ENCODE assay signal across 14 cellular contexts in genomic region chr10:113382691-113383090, GRCh38.
DNase-seq lines count a peak whose midpoint lies in the region; ATAC-seq, FAIRE-seq and TF ChIP-seq lines count a peak whose summit lies in the region.
"Had no signal": no experiment of that assay in that cellular context is flagged by ENCODE, and none has a peak within 500 bp of the region (broad histone marks: within the 10 kb centered on the region; RNA-seq: fewer than 3 reads in every experiment).

No MANE protein-coding gene starts in this region.

- H3K9me3 ChIP-seq in left lung (no peaks in the 10 kb centered on the region), suprapubic skin (no peaks in the 10 kb centered on the region)
- H3K9me3 ChIP-seq: SJCRH30 had no signal

- ATAC-seq in activated CD8-positive, alpha-beta T cell treated with anti-CD3 and anti-CD28 coated beads, Interleukin-2, amount 10 ng/mL, durations not matched to agents 7 days and 5 days = no peak
- ATAC-seq in activated CD8-positive, alpha-beta T cell treated with anti-CD3 and anti-CD28 coated beads for 36 hours = no peak
- ATAC-seq in T-cell (replicated peaks in 1 of 4) (no peak), left lung (no peak)

- H3K9me3 Mint-ChIP-seq in activated CD8-positive, alpha-beta T cell treated with anti-CD3 and anti-CD28 coated beads, Interleukin-2, amount 10 ng/mL, durations not matched to agents 7 days and 5 days (ENCODE audit: insufficient read depth) = no peaks in the 10 kb centered on the region
- H3K9me3 Mint-ChIP-seq in activated CD8-positive, alpha-beta T cell treated with anti-CD3 and anti-CD28 coated beads for 36 hours = no peaks in the 10 kb centered on the region
- H3K9me3 Mint-ChIP-seq in T-cell = no peaks in the 10 kb centered on the region

- no peak overlapping the region for H3K4me3 ChIP-seq in left lung
- H3K4me3 ChIP-seq in suprapubic skin = peak overlapping the region; percentile 34
- H3K4me3 ChIP-seq: SJCRH30 had no signal

- peaks cover 28% of the 10 kb centered on the region for H3K4me1 Mint-ChIP-seq in activated CD8-positive, alpha-beta T cell treated with anti-CD3 and anti-CD28 coated beads, Interleukin-2, amount 10 ng/mL, durations not matched to agents 7 days and 5 days (ENCODE audit: low read depth)
- H3K4me1 Mint-ChIP-seq in activated CD8-positive, alpha-beta T cell treated with anti-CD3 and anti-CD28 coated beads for 36 hours (ENCODE audit: low read depth) = peaks cover 23% of the 10 kb centered on the region
- H3K4me1 Mint-ChIP-seq in T-cell = peaks cover 28 to 34% (median 32%) of the 10 kb centered on the region in 3 donors

- no peak for TF ChIP-seq EP300 in suprapubic skin (IDR thresholded peaks at IDR 0.05)

- no peak for TF ChIP-seq POLR2A in suprapubic skin (IDR thresholded peaks at IDR 0.05)

- intact Hi-C loops in activated CD8-positive, alpha-beta T cell treated with anti-CD3 and anti-CD28 coated beads for 36 hours (cut with micrococcal nuclease) = loop anchor here (10.0 kb wide), 2 partner anchors 158 to 908 kb away; no protein-coding TSS in a partner anchor
- intact Hi-C loops in left lung (cut with DNase I) = loop anchor here in 1 of 2 donors (10.0 kb wide), 1 partner anchor 818 kb away; no protein-coding TSS in a partner anchor

- H3K27ac ChIP-seq in left lung = peak overlapping the region; percentile 62 to 74
- H3K27ac ChIP-seq in suprapubic skin = no peak overlapping the region
- H3K27ac ChIP-seq: SJCRH30, VCaP had no signal

- WGBS in suprapubic skin = 75% methylated on average over 3 of the region's 3 CpGs

- H3K27me3 ChIP-seq in left lung (no peaks in the 10 kb centered on the region), suprapubic skin (no peaks in the 10 kb centered on the region)
- H3K27me3 ChIP-seq: SJCRH30 had no signal

- peaks cover 4% of the 10 kb centered on the region for H3K36me3 Mint-ChIP-seq in activated CD8-positive, alpha-beta T cell treated with anti-CD3 and anti-CD28 coated beads, Interleukin-2, amount 10 ng/mL, durations not matched to agents 7 days and 5 days (ENCODE audit: low read depth)
- H3K36me3 Mint-ChIP-seq in activated CD8-positive, alpha-beta T cell treated with anti-CD3 and anti-CD28 coated beads for 36 hours (ENCODE audit: low read depth) = no peaks in the 10 kb centered on the region
- no peaks in the 10 kb centered on the region for H3K36me3 Mint-ChIP-seq in T-cell

- peaks cover 35% of the 10 kb centered on the region for H3K27me3 Mint-ChIP-seq in activated CD8-positive, alpha-beta T cell treated with anti-CD3 and anti-CD28 coated beads, Interleukin-2, amount 10 ng/mL, durations not matched to agents 7 days and 5 days (ENCODE audit: low read depth)
- peaks cover 3% of the 10 kb centered on the region for H3K27me3 Mint-ChIP-seq in activated CD8-positive, alpha-beta T cell treated with anti-CD3 and anti-CD28 coated beads for 36 hours
- peaks cover 0 to 2% of the 10 kb centered on the region in 2 donors for H3K27me3 Mint-ChIP-seq in T-cell

- CTCF ChIA-PET in activated CD8-positive, alpha-beta T cell treated with anti-CD3 and anti-CD28 coated beads, Interleukin-2, amount 10 ng/mL, durations not matched to agents 7 days and 5 days (lab: Charles Lee) = interaction anchor here (0.9 to 1.8 kb wide), 4 partner anchors 257 to 910 kb away, joined by 3 to 8 read pairs (median 4); no protein-coding TSS in a partner anchor
- CTCF ChIA-PET in activated CD8-positive, alpha-beta T cell treated with anti-CD3 and anti-CD28 coated beads for 36 hours (lab: Charles Lee) = interaction anchor here (1.1 to 2.6 kb wide), 4 partner anchors 255 to 911 kb away, joined by 3 to 8 read pairs (median 4); no protein-coding TSS in a partner anchor
- CTCF ChIA-PET in T-cell (lab: Charles Lee) = no interaction called here

- POLR2A ChIA-PET in activated CD8-positive, alpha-beta T cell treated with anti-CD3 and anti-CD28 coated beads, Interleukin-2, amount 10 ng/mL, durations not matched to agents 7 days and 5 days (lab: Charles Lee) = no interaction called here
- POLR2A ChIA-PET in activated CD8-positive, alpha-beta T cell treated with anti-CD3 and anti-CD28 coated beads for 36 hours (lab: Charles Lee) = interaction anchor here (0.6 kb wide), 1 partner anchor 66 kb away, joined by 3 read pairs; no protein-coding TSS in a partner anchor
- POLR2A ChIA-PET in T-cell (lab: Charles Lee) = no interaction called here

- DNase-seq in activated CD8-positive, alpha-beta T cell treated with anti-CD3 and anti-CD28 coated beads, Interleukin-2, amount 10 ng/mL, durations not matched to agents 7 days and 5 days = no peak
- DNase-seq in activated CD8-positive, alpha-beta T cell treated with anti-CD3 and anti-CD28 coated beads for 36 hours = no peak
- DNase-seq in T-cell = no peak
- no peak for DNase-seq in left lung
- no peak for DNase-seq in suprapubic skin (ENCODE audit: low spot score in 2 of 2)
- no peak for DNase-seq in GM19240 (ENCODE audit: insufficient read length, low spot score)
- no peak for DNase-seq in central memory CD4-positive, alpha-beta T cell
- DNase-seq in urothelium cell line (ENCODE audit: low spot score) = no peak
- DNase-seq: activated CD8-positive, alpha-beta memory T cell treated with anti-CD3 and anti-CD28 coated beads, Interleukin-2, amount 50 U/mL, for 48 hours; aorta; kidney; NCI-H2029; SJCRH30 had no signal

- no peaks in the 10 kb centered on the region for H3K36me3 ChIP-seq in left lung
- H3K36me3 ChIP-seq in suprapubic skin = no peaks in the 10 kb centered on the region
- H3K36me3 ChIP-seq: SJCRH30 had no signal

- peak overlapping the region; percentile 91 for H3K27ac Mint-ChIP-seq in activated CD8-positive, alpha-beta T cell treated with anti-CD3 and anti-CD28 coated beads, Interleukin-2, amount 10 ng/mL, durations not matched to agents 7 days and 5 days
- H3K27ac Mint-ChIP-seq in activated CD8-positive, alpha-beta T cell treated with anti-CD3 and anti-CD28 coated beads for 36 hours = no peak overlapping the region
- peak overlapping the region; percentile 95 to 98 for H3K27ac Mint-ChIP-seq in T-cell

- FAIRE-seq in urothelium cell line (lab: Jason Lieb, UNC) = no peak
- FAIRE-seq: kidney had no signal

- no peak for TF ChIP-seq CTCF in activated CD8-positive, alpha-beta T cell treated with anti-CD3 and anti-CD28 coated beads for 36 hours (IDR thresholded peaks at IDR 0.05)
- TF ChIP-seq CTCF in left lung (IDR thresholded peaks at IDR 0.05) (no peak), suprapubic skin (IDR thresholded peaks at IDR 0.05) (no peak)

- H3K4me1 ChIP-seq in left lung = peaks cover 19 to 40% of the 10 kb centered on the region in 2 donors
- peaks cover 26% of the 10 kb centered on the region for H3K4me1 ChIP-seq in suprapubic skin

- peak overlapping the region; percentile 79 for H3K4me3 Mint-ChIP-seq in activated CD8-positive, alpha-beta T cell treated with anti-CD3 and anti-CD28 coated beads, Interleukin-2, amount 10 ng/mL, durations not matched to agents 7 days and 5 days
- no peak overlapping the region for H3K4me3 Mint-ChIP-seq in activated CD8-positive, alpha-beta T cell treated with anti-CD3 and anti-CD28 coated beads for 36 hours
- peak overlapping the region; percentile 77 to 84 (median 82) for H3K4me3 Mint-ChIP-seq in T-cell

Comparison
In these comparisons a context has a peak if more than half of its experiments do, and no peak if none do; other contexts are left out.
1. CTCF ChIA-PET loops: an anchor here in activated CD8-positive, alpha-beta T cell treated with anti-CD3 and anti-CD28 coated beads, Interleukin-2, amount 10 ng/mL, durations not matched to agents 7 days and 5 days (0.9 to 1.8 kb wide) and activated CD8-positive, alpha-beta T cell treated with anti-CD3 and anti-CD28 coated beads for 36 hours (1.1 to 2.6 kb wide); none called in T-cell.